In the genomic region with DNA sequence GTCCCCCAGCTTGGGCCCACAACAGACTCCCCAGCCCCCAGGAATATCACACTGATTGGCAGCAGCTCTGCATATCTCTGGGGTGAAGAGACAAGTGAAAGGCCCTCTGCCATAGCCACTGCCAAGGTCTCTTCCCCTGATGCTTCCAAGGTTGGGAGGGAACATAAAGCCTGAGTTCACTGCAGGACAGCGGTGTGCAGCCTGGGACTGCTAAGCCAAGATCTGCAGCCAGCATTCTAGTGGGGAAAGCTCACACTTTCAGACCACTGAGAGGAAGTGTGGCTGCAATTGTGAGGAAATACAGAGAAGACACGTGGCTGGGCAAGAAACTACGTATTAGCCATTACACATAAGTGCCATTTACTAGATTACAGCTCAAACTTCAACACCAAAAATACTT, we compare ENCODE assay signal across 12 cellular contexts.
"Had no signal": no experiment of that assay in that cellular context is flagged by ENCODE, and none has a peak within 500 bp of the region (broad histone marks: within the 10 kb centered on the region; RNA-seq: fewer than 3 reads in every experiment).

No MANE protein-coding gene starts in this region.

- H3K4me1 ChIP-seq: tibial artery, uterus had no signal

- DNase-seq: activated CD4-positive, alpha-beta T cell treated with anti-CD3 and anti-CD28 coated beads, Interleukin-2, amount 50 U/mL, for 48 hours; activated T-cell treated with anti-CD3 and anti-CD28 coated beads for 4 hours; effector CD4-positive, alpha-beta T cell; nephron progenitor cell; occipital lobe; retina; stimulated activated CD4-positive, alpha-beta T cell treated with anti-CD3 and anti-CD28 coated beads, Interleukin-2, amount 100 ng/mL, for 24 hours; stimulated activated naive CD4-positive, alpha-beta T cell treated with Interleukin-2 at 50 U/mL for 16 hours; substantia nigra; tibial artery; uterus had no signal

- H3K27ac ChIP-seq: tibial artery, uterus had no signal

- H3K4me3 ChIP-seq: lung, tibial artery, uterus had no signal

- H3K36me3 ChIP-seq: tibial artery, uterus had no signal

- H3K27me3 ChIP-seq: tibial artery, uterus had no signal

- H3K9me3 ChIP-seq: uterus had no signal
